ENCODE assay signal across 8 cellular contexts in genomic region chr20:50450961-50451752, GRCh38. TPM values are rescaled to one million over a fixed set of nuclear protein-coding genes. Genes with fewer than 3 reads are reported as not detected.
DNase-seq lines count a peak whose midpoint lies in the region; ATAC-seq and TF ChIP-seq lines count a peak whose summit lies in the region.

No MANE protein-coding gene starts in this region.

- TF ChIP-seq CTCF in GM06990 (IDR thresholded peaks at IDR 0.05; ENCODE audit: insufficient read depth, low read length, poor library complexity, severe bottlenecking) (no peak), HL-60 (IDR thresholded peaks at IDR 0.05; ENCODE audit: insufficient read depth, low read length) (no peak), dorsolateral prefrontal cortex (IDR thresholded peaks at IDR 0.05 in 54 of 56, conservative IDR thresholded peaks at IDR 0.05 in 2 of 56; ENCODE audit: low read depth in 1 of 56, partially characterized antibody in 56 of 56) (no peak), endothelial cell (IDR thresholded peaks at IDR 0.05; ENCODE audit: unreplicated experiment) (no peak)

- intact Hi-C loops in dorsolateral prefrontal cortex (cut with DNase I), result no loop called here

- peaks cover 36% of the 10 kb centered on the region for H3K4me1 Mint-ChIP-seq in activated naive CD8-positive, alpha-beta T cell treated with anti-CD3 and anti-CD28 coated beads, Interleukin-2, amount 10 ng/mL, durations not matched to agents 7 days and 5 days
- H3K4me1 Mint-ChIP-seq in memory B cell (peaks cover 12% of the 10 kb centered on the region), endothelial cell (ENCODE audit: unreplicated experiment) (peaks cover 3% of the 10 kb centered on the region)

- H3K9me3 Mint-ChIP-seq in activated naive CD8-positive, alpha-beta T cell treated with anti-CD3 and anti-CD28 coated beads, Interleukin-2, amount 10 ng/mL, durations not matched to agents 7 days and 5 days, result peaks cover 1% of the 10 kb centered on the region
- H3K9me3 Mint-ChIP-seq in memory B cell, result no peaks in the 10 kb centered on the region
- no peaks in the 10 kb centered on the region for H3K9me3 Mint-ChIP-seq in endothelial cell (ENCODE audit: unreplicated experiment)

- H3K27ac ChIP-seq in HL-60 (replicated peaks) (no peak overlapping the region), dorsolateral prefrontal cortex (peak overlapping the region in 5 of 59 donors; percentile 0 to 61 (median 28))

- H3K27ac Mint-ChIP-seq in activated naive CD8-positive, alpha-beta T cell treated with anti-CD3 and anti-CD28 coated beads, Interleukin-2, amount 10 ng/mL, durations not matched to agents 7 days and 5 days, result peak overlapping the region; percentile 76
- H3K27ac Mint-ChIP-seq in memory B cell (no peak overlapping the region), endothelial cell (ENCODE audit: unreplicated experiment) (no peak overlapping the region)

- peaks cover 2% of the 10 kb centered on the region for H3K36me3 Mint-ChIP-seq in activated naive CD8-positive, alpha-beta T cell treated with anti-CD3 and anti-CD28 coated beads, Interleukin-2, amount 10 ng/mL, durations not matched to agents 7 days and 5 days
- H3K36me3 Mint-ChIP-seq in memory B cell, result peaks cover 5% of the 10 kb centered on the region
- no peaks in the 10 kb centered on the region for H3K36me3 Mint-ChIP-seq in endothelial cell (ENCODE audit: low read depth, unreplicated experiment)

- peak; percentile 56 for DNase-seq in GM06990 (ENCODE audit: extremely low read depth, insufficient read length)
- DNase-seq in HL-60 (ENCODE audit: low read depth in 1 of 2, low spot score in 1 of 2), result peak; percentile 66 to 90
- peak; percentile 67 for DNase-seq in activated naive CD8-positive, alpha-beta T cell treated with anti-CD3 and anti-CD28 coated beads, Interleukin-2, amount 10 ng/mL, durations not matched to agents 7 days and 5 days
- no peak for DNase-seq in memory B cell (ENCODE audit: low spot score in 2 of 2)
- DNase-seq in dorsolateral prefrontal cortex, result no peak
- DNase-seq in dedifferentiated amniotic fluid mesenchymal stem cell (ENCODE audit: extremely low spot score), result no peak
- DNase-seq in endothelial cell (ENCODE audit: low spot score), result no peak

- no peaks in the 10 kb centered on the region for H3K27me3 ChIP-seq in GM06990 (replicated peaks; ENCODE audit: control insufficient read depth, insufficient read depth, low read length)
- H3K27me3 ChIP-seq in HL-60 (ENCODE audit: insufficient read depth, poor library complexity, severe bottlenecking), result no peaks in the 10 kb centered on the region
- peaks cover 0 to 3% (median 0%) of the 10 kb centered on the region in 45 donors for H3K27me3 ChIP-seq in dorsolateral prefrontal cortex

- peaks cover 36% of the 10 kb centered on the region for H3K27me3 Mint-ChIP-seq in activated naive CD8-positive, alpha-beta T cell treated with anti-CD3 and anti-CD28 coated beads, Interleukin-2, amount 10 ng/mL, durations not matched to agents 7 days and 5 days
- H3K27me3 Mint-ChIP-seq in memory B cell (peaks cover 31% of the 10 kb centered on the region), endothelial cell (ENCODE audit: unreplicated experiment) (no peaks in the 10 kb centered on the region)

- peak overlapping the region; percentile 79 for H3K4me3 Mint-ChIP-seq in activated naive CD8-positive, alpha-beta T cell treated with anti-CD3 and anti-CD28 coated beads, Interleukin-2, amount 10 ng/mL, durations not matched to agents 7 days and 5 days
- peak overlapping the region; percentile 32 for H3K4me3 Mint-ChIP-seq in memory B cell
- H3K4me3 Mint-ChIP-seq in endothelial cell (ENCODE audit: unreplicated experiment), result no peak overlapping the region

- ATAC-seq in GM21381 (IDR thresholded peaks at IDR 0.05; ENCODE audit: unreplicated experiment) (peak; percentile 71), memory B cell (ENCODE audit: low read depth) (peak; percentile 72)
- ATAC-seq in activated naive CD8-positive, alpha-beta T cell treated with anti-CD3 and anti-CD28 coated beads, Interleukin-2, amount 10 ng/mL, durations not matched to agents 7 days and 5 days (ENCODE audit: low read depth), result peak; percentile 79

- H3K4me3 ChIP-seq in GM06990 (replicated peaks; ENCODE audit: low read depth, low read length) (peak overlapping the region; percentile 21; the same call in 1 of the 2 replicates), HL-60 (replicated peaks; ENCODE audit: insufficient read depth, low read length) (no peak overlapping the region), dorsolateral prefrontal cortex (peak overlapping the region in 2 of 59 donors; percentile 7 to 20)

- POLR2A ChIA-PET in activated naive CD8-positive, alpha-beta T cell treated with anti-CD3 and anti-CD28 coated beads, Interleukin-2, amount 10 ng/mL, durations not matched to agents 7 days and 5 days (lab: Charles Lee), result interaction anchor here (0.9 to 1.8 kb wide), 3 partner anchors 65 to 261 kb away, joined by 4 to 7 read pairs (median 6); partner anchors contain the start of gene CEBPB

- H3K36me3 ChIP-seq in GM06990 (ENCODE audit: control insufficient read depth, insufficient read depth, low read length), result no peaks in the 10 kb centered on the region

RNA-seq across cellular contexts. Expression of gene PTPN1, which starts 59.0 kb away (rescaled TPM):
- total RNA-seq in activated naive CD8-positive, alpha-beta T cell treated with anti-CD3 and anti-CD28 coated beads, Interleukin-2, amount 10 ng/mL, durations not matched to agents 7 days and 5 days, result 10 to 100 TPM; 65.9 to 67.3 TPM
- total RNA-seq in dorsolateral prefrontal cortex, result 10 to 100 TPM; 15.9 to 29.2 (median 22.0) TPM
- 46.0 TPM for total RNA-seq in endothelial cell (ENCODE audit: unreplicated experiment)

Comparison
In these comparisons a context has a peak if more than half of its experiments do, and no peak if none do; other contexts are left out.
1. DNase-seq: peak in GM06990 (single experiment), HL-60 (2 of 2) and activated naive CD8-positive, alpha-beta T cell treated with anti-CD3 and anti-CD28 coated beads, Interleukin-2, amount 10 ng/mL, durations not matched to agents 7 days and 5 days (single experiment); none in memory B cell (0 of 2), dorsolateral prefrontal cortex (0 of 10), dedifferentiated amniotic fluid mesenchymal stem cell (single experiment) and endothelial cell (single experiment).
2. Peak in every context shown above with its lines, with median percentiles within 50 percentile points of each other: ATAC-seq.